In the genomic region with DNA sequence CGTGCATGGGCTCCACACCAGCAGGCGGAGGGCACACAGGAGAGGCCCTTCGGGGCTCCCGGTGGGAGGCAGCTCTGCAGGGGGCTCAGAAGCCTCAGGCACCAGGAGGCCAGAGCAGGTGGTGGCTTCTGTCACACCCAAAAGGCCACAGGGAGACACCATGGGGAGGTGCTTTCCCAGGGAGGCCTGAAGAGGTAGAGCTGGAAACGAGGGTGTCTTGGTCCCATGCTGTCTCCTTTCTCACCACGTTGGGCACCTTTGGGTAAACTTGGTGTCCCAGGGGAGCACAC, we compare ENCODE assay signal across 17 cellular contexts.
"Had no signal": no experiment of that assay in that cellular context is flagged by ENCODE, and none has a peak within 500 bp of the region (broad histone marks: within the 10 kb centered on the region; RNA-seq: fewer than 3 reads in every experiment).

No MANE protein-coding gene starts in this region.

- H3K4me1 Mint-ChIP-seq: activated naive CD4-positive, alpha-beta T cell treated with anti-CD3 and anti-CD28 coated beads, Interleukin-2, amount 10 ng/mL, durations not matched to agents 7 days and 5 days had no signal

- H3K4me3 Mint-ChIP-seq: activated CD8-positive, alpha-beta T cell treated with anti-CD3 and anti-CD28 coated beads for 36 hours; activated naive CD4-positive, alpha-beta T cell treated with anti-CD3 and anti-CD28 coated beads, Interleukin-2, amount 10 ng/mL, durations not matched to agents 7 days and 5 days; activated T-cell treated with anti-CD3 and anti-CD28 coated beads, Interleukin-2, amount 50 U/mL, for 4 hours had no signal

- DNase-seq: activated CD4-positive, alpha-beta T cell treated with anti-CD3 and anti-CD28 coated beads for 48 hours; activated CD4-positive, CD25-positive, alpha-beta regulatory T cell; activated CD8-positive, alpha-beta T cell treated with anti-CD3 and anti-CD28 coated beads for 36 hours; activated naive CD4-positive, alpha-beta T cell treated with anti-CD3 and anti-CD28 coated beads, Interleukin-2, amount 10 ng/mL, durations not matched to agents 7 days and 5 days; activated T-cell treated with anti-CD3 and anti-CD28 coated beads, Interleukin-2, amount 50 U/mL, for 4 hours; aorta; cortex of kidney; left lung; mammary epithelial cell; right cardiac atrium; stimulated activated CD4-positive, alpha-beta T cell treated with anti-CD3 and anti-CD28 coated beads, Interleukin-15, amount 100 ng/mL, for 24 hours; stimulated activated CD4-positive, alpha-beta T cell treated with anti-CD3 and anti-CD28 coated beads, Interleukin-2, amount 100 ng/mL, for 48 hours; stomach; T-helper 9 cell; trophoblast cell had no signal

- H3K4me1 ChIP-seq: left lung, psoas muscle, stomach had no signal

- H3K9me3 Mint-ChIP-seq: activated CD8-positive, alpha-beta T cell treated with anti-CD3 and anti-CD28 coated beads for 36 hours; activated naive CD4-positive, alpha-beta T cell treated with anti-CD3 and anti-CD28 coated beads, Interleukin-2, amount 10 ng/mL, durations not matched to agents 7 days and 5 days; activated T-cell treated with anti-CD3 and anti-CD28 coated beads, Interleukin-2, amount 50 U/mL, for 4 hours had no signal

- H3K9me3 ChIP-seq: left lung, psoas muscle, stomach had no signal

- H3K4me3 ChIP-seq: left lung, psoas muscle, skin epidermis, stomach had no signal

- H3K36me3 ChIP-seq: left lung, stomach had no signal

- H3K27ac Mint-ChIP-seq: activated CD8-positive, alpha-beta T cell treated with anti-CD3 and anti-CD28 coated beads for 36 hours; activated naive CD4-positive, alpha-beta T cell treated with anti-CD3 and anti-CD28 coated beads, Interleukin-2, amount 10 ng/mL, durations not matched to agents 7 days and 5 days had no signal

- H3K27ac ChIP-seq: left lung, psoas muscle, skin epidermis, stomach had no signal

- H3K36me3 Mint-ChIP-seq: activated naive CD4-positive, alpha-beta T cell treated with anti-CD3 and anti-CD28 coated beads, Interleukin-2, amount 10 ng/mL, durations not matched to agents 7 days and 5 days had no signal
